ENCODE assay signal across 9 cellular contexts in the genomic region with DNA sequence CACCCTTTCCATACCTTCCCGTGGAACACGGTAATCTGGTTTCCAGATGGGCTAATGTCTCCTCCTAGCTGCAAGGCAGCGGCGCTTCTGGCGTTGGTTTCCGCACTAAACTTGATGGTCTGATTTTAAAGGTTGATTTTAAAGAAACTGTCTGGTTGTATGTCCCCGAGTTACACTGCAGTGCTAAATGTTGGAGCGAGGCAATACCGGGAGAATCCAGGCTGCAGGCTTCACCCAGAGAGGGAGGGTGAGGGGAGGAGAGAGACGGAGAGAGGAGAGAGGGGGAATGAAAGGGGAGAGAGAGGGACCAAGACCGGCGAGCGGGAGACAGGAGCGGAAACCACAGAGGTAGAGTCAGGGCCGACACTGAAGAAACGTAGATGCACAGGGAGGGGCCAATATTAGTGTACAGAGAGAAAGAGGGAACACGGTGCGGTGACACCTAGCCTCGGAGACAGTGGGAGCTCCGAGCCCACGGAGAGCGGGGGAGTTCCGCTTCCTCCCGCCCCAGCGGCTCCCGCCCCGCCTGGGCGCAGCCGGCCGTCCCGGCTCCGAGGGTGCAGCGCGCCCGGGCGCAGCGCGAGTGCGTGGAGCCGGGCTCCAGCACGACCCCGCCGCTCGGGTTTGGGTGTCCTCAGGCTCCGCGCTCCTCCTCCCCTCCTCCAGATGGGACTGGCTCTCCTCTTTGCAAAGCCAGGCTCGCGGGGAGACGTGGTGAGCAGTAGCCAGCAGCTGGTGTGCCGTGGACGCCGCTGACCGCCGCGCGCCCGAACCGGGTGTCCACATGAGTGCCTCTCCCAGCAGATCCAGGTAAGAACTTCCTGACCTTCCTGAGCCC.
DNase-seq lines count a peak whose midpoint lies in the region; ATAC-seq, FAIRE-seq and TF ChIP-seq lines count a peak whose summit lies in the region.
"Had no signal": no experiment of that assay in that cellular context is flagged by ENCODE, and none has a peak within 500 bp of the region (broad histone marks: within the 10 kb centered on the region; RNA-seq: fewer than 3 reads in every experiment).

No MANE protein-coding gene starts in this region.

- H3K27me3 Mint-ChIP-seq in astrocyte (ENCODE audit: low read depth, unreplicated experiment): peaks cover 67% of the 10 kb centered on the region

- H3K9ac ChIP-seq in astrocyte (ENCODE audit: low read length): no peak overlapping the region
- H3K9ac ChIP-seq: KMS-11 had no signal

- FAIRE-seq in astrocyte (lab: Jason Lieb, UNC): no peak

- H3K4me2 ChIP-seq in astrocyte (ENCODE audit: low read length): peak overlapping the region; percentile 98
- H3K4me2 ChIP-seq: KMS-11 had no signal

- H3K4me1 ChIP-seq in astrocyte (ENCODE audit: insufficient read depth, low read length): peaks cover 4% of the 10 kb centered on the region

- no peaks in the 10 kb centered on the region for H3K9me3 ChIP-seq in astrocyte (ENCODE audit: insufficient read depth, low read depth, low read length)

- H3K27ac Mint-ChIP-seq in astrocyte (ENCODE audit: unreplicated experiment): no peak overlapping the region

- DNase-seq in COR-L47 (lab: John Stamatoyannopoulos, UW) (peak; percentile 12), NCI-H526 (lab: John Stamatoyannopoulos, UW) (peak; percentile 64 to 82), astrocyte (ENCODE audit: low read depth) (peak; percentile 3), iPS-NIHi7 (ENCODE audit: extremely low spot score) (peak; percentile 54), mucosa of gallbladder (ENCODE audit: low spot score) (no peak), lower leg skin (ENCODE audit: low spot score in 2 of 2) (no peak)
- DNase-seq in stimulated activated CD8-positive, alpha-beta memory T cell treated with anti-CD3 and anti-CD28 coated beads, Interleukin-7, amount 100 ng/mL, for 48 hours (ENCODE audit: extremely low read depth in 1 of 2, low read depth in 1 of 2): peak; percentile 33 to 34

- no peaks in the 10 kb centered on the region for H3K36me3 ChIP-seq in astrocyte (ENCODE audit: insufficient read depth, low read length)

- H3K9me3 Mint-ChIP-seq in astrocyte (ENCODE audit: unreplicated experiment): no peaks in the 10 kb centered on the region

- H3K4me3 Mint-ChIP-seq in astrocyte (ENCODE audit: unreplicated experiment): peak overlapping the region; percentile 86

- H3K27ac ChIP-seq in astrocyte (ENCODE audit: low read depth, low read length): no peak overlapping the region
- H3K27ac ChIP-seq: KMS-11 had no signal

- 1 to 3% methylated on average over 48 to 49 of the region's 58 CpGs for WGBS in lower leg skin, 2 donors

- H3K4me1 Mint-ChIP-seq in astrocyte (ENCODE audit: low read depth, unreplicated experiment): peaks cover 2% of the 10 kb centered on the region

- TF ChIP-seq CTCF in astrocyte (IDR thresholded peaks at IDR 0.05; ENCODE audit: insufficient read depth, low read depth, low read length) (no peak), lower leg skin (IDR thresholded peaks at IDR 0.05) (no peak)

- intact Hi-C loops in lower leg skin (cut with DNase I; ENCODE audit: low total_unique reads): no loop called here

- peak; percentile 67 for ATAC-seq in GM21576 (IDR thresholded peaks at IDR 0.05; ENCODE audit: unreplicated experiment)

- H2AFZ ChIP-seq in astrocyte (ENCODE audit: low read depth, low read length): peak overlapping the region; percentile 90

- no peaks in the 10 kb centered on the region for H3K36me3 Mint-ChIP-seq in astrocyte (ENCODE audit: low read depth, unreplicated experiment)

- H3K79me2 ChIP-seq in astrocyte (ENCODE audit: insufficient read depth, low read length): no peaks in the 10 kb centered on the region

- H3K4me3 ChIP-seq in astrocyte (ENCODE audit: insufficient read depth, low read depth, low read length) (peak overlapping the region; percentile 62), lower leg skin (ENCODE audit: low read depth, poor library complexity, severe bottlenecking) (no peak overlapping the region)

- TF ChIP-seq POLR2A in lower leg skin (IDR thresholded peaks at IDR 0.05): no peak

- peaks cover 58% of the 10 kb centered on the region for H3K27me3 ChIP-seq in astrocyte (ENCODE audit: insufficient read depth, low read length)

- H4K20me1 ChIP-seq in astrocyte (ENCODE audit: insufficient read depth, low read length): no peaks in the 10 kb centered on the region

Comparison
In these comparisons a context has a peak if more than half of its experiments do, and no peak if none do; other contexts are left out.
1. DNase-seq: peak in COR-L47 (single experiment), NCI-H526 (2 of 2), astrocyte (single experiment), iPS-NIHi7 (single experiment) and stimulated activated CD8-positive, alpha-beta memory T cell treated with anti-CD3 and anti-CD28 coated beads, Interleukin-7, amount 100 ng/mL, for 48 hours (2 of 2); none in mucosa of gallbladder (single experiment) and lower leg skin (0 of 2).